ENCODE assay signal across 19 cellular contexts in the genomic region with DNA sequence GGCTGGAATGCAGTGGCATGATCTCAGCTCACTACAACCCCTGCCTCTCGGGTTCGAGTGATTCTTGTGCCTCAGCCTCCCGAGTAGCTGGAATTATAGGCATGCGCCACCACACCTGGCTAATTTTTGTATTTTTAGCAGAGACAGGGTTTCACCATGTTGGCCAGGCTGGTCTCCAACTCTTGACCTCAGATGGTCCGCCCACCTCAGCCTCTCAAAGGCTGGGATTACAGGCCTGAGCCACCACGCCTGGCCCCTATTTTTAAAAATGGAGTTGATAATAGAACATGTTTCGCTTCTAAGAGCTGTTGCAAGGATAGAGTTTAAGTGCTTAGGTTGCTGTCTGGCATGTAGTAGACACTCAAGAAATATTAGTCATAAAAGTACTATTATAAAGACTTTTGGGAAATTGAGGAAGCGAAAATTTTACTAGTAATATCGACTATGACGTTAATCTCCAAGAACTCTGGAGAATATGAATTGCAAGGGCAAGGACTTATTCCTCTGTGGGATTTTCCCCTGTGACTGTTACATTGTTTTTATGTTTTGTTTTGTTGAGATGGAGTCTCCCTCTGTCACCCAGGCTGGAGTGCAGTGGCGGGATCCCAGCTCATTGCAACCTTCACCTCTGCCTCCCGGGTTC. TPM values are rescaled to one million over a fixed set of nuclear protein-coding genes. Genes with fewer than 3 reads are reported as not detected.
DNase-seq lines count a peak whose midpoint lies in the region; ATAC-seq and TF ChIP-seq lines count a peak whose summit lies in the region.
"Had no signal": no experiment of that assay in that cellular context is flagged by ENCODE, and none has a peak within 500 bp of the region (broad histone marks: within the 10 kb centered on the region; RNA-seq: fewer than 3 reads in every experiment).

No MANE protein-coding gene starts in this region.

- TF ChIP-seq POLR2A in stomach (IDR thresholded peaks at IDR 0.05) = no peak

- TF ChIP-seq EP300 in stomach (IDR thresholded peaks at IDR 0.05) = no peak

- no peaks in the 10 kb centered on the region for H3K27me3 Mint-ChIP-seq in activated naive CD4-positive, alpha-beta T cell treated with anti-CD3 and anti-CD28 coated beads for 36 hours (ENCODE audit: low read depth)
- H3K27me3 Mint-ChIP-seq in mesothelial cell of epicardium (ENCODE audit: low read depth) = no peaks in the 10 kb centered on the region

- TF ChIP-seq CTCF in RWPE1 (conservative IDR thresholded peaks at IDR 0.05; ENCODE audit: low read depth) (no peak), mesothelial cell of epicardium (IDR thresholded peaks at IDR 0.05; ENCODE audit: unreplicated experiment) (no peak), stomach (IDR thresholded peaks at IDR 0.05) (no peak)

- no peak for DNase-seq in activated naive CD4-positive, alpha-beta T cell treated with anti-CD3 and anti-CD28 coated beads for 36 hours
- no peak for DNase-seq in activated naive CD4-positive, alpha-beta T cell treated with Interleukin-2 at 50 U/mL for 16 hours
- DNase-seq in RWPE1 (ENCODE audit: low spot score) (no peak), mesothelial cell of epicardium (ENCODE audit: low spot score in 2 of 2, unreplicated experiment in 2 of 2) (no peak), stomach (no peak), kidney glomerular epithelial cell (lab: John Stamatoyannopoulos, UW) (no peak)
- DNase-seq: activated CD8-positive, alpha-beta memory T cell treated with anti-CD3 and anti-CD28 coated beads for 24 hours; cortex of kidney; heart left ventricle; left ventricle myocardium inferior; NCI-H1105; NCI-H510A had no signal

- H3K36me3 Mint-ChIP-seq in activated naive CD4-positive, alpha-beta T cell treated with anti-CD3 and anti-CD28 coated beads for 36 hours (ENCODE audit: low read depth) = peaks cover 30% of the 10 kb centered on the region
- peaks cover 21% of the 10 kb centered on the region for H3K36me3 Mint-ChIP-seq in mesothelial cell of epicardium

- intact Hi-C loops in activated naive CD4-positive, alpha-beta T cell treated with anti-CD3 and anti-CD28 coated beads for 36 hours (cut with micrococcal nuclease) = no loop called here
- intact Hi-C loops in stomach (cut with DNase I; ENCODE audit: low total_unique reads) = no loop called here

- no peak for ATAC-seq in GM19023 (IDR thresholded peaks at IDR 0.05; ENCODE audit: unreplicated experiment)
- no peak for ATAC-seq in HG03354 (IDR thresholded peaks at IDR 0.05; ENCODE audit: poor library complexity, severe bottlenecking, unreplicated experiment)
- ATAC-seq: HCT116, heart left ventricle had no signal

- 90 to 94% (median 92%) methylated on average over 12 of the region's 12 CpGs for WGBS in stomach, 5 donors

- H3K27ac Mint-ChIP-seq in activated naive CD4-positive, alpha-beta T cell treated with anti-CD3 and anti-CD28 coated beads for 36 hours = peak overlapping the region; percentile 30
- peak overlapping the region; percentile 16 for H3K27ac Mint-ChIP-seq in mesothelial cell of epicardium
- H3K27ac Mint-ChIP-seq: activated T-helper 1 cell treated with anti-CD3 and anti-CD28 coated beads, Interleukin-12 subunit alpha, Interleukin-12 subunit beta, Interleukin-2, Interleukin-4 antibody, amounts not matched to agents 30 ng/mL and 10 ng/mL and 1 ng/mL, durations not matched to agents 14 hours and 24 hours and 36 hours had no signal

- no peaks in the 10 kb centered on the region for H3K9me3 Mint-ChIP-seq in activated naive CD4-positive, alpha-beta T cell treated with anti-CD3 and anti-CD28 coated beads for 36 hours
- H3K9me3 Mint-ChIP-seq in mesothelial cell of epicardium = no peaks in the 10 kb centered on the region
- H3K9me3 Mint-ChIP-seq: activated T-helper 1 cell treated with anti-CD3 and anti-CD28 coated beads, Interleukin-12 subunit alpha, Interleukin-12 subunit beta, Interleukin-2, Interleukin-4 antibody, amounts not matched to agents 30 ng/mL and 10 ng/mL and 1 ng/mL, durations not matched to agents 14 hours and 24 hours and 36 hours had no signal

- no peaks in the 10 kb centered on the region for H3K27me3 ChIP-seq in stomach
- H3K27me3 ChIP-seq: heart left ventricle had no signal

- H3K9me3 ChIP-seq in stomach = no peaks in the 10 kb centered on the region
- H3K9me3 ChIP-seq: heart left ventricle, left ventricle myocardium inferior, thoracic aorta had no signal

- POLR2A ChIA-PET in RWPE1 (lab: Yijun Ruan, JAX; ENCODE audit: low non-redundant PET) = no interaction called here

- peaks cover 60% of the 10 kb centered on the region for H3K4me1 Mint-ChIP-seq in activated naive CD4-positive, alpha-beta T cell treated with anti-CD3 and anti-CD28 coated beads for 36 hours (ENCODE audit: low read depth)
- H3K4me1 Mint-ChIP-seq in mesothelial cell of epicardium = peaks cover 28% of the 10 kb centered on the region

- no peak overlapping the region for H3K4me3 Mint-ChIP-seq in activated naive CD4-positive, alpha-beta T cell treated with anti-CD3 and anti-CD28 coated beads for 36 hours
- no peak overlapping the region for H3K4me3 Mint-ChIP-seq in mesothelial cell of epicardium
- H3K4me3 Mint-ChIP-seq: activated T-helper 1 cell treated with anti-CD3 and anti-CD28 coated beads, Interleukin-12 subunit alpha, Interleukin-12 subunit beta, Interleukin-2, Interleukin-4 antibody, amounts not matched to agents 30 ng/mL and 10 ng/mL and 1 ng/mL, durations not matched to agents 14 hours and 24 hours and 36 hours had no signal

- H3K36me3 ChIP-seq in stomach = peaks cover 0 to 29% (median 24%) of the 10 kb centered on the region in 4 donors
- H3K36me3 ChIP-seq: thoracic aorta had no signal

- CTCF ChIA-PET in activated naive CD4-positive, alpha-beta T cell treated with anti-CD3 and anti-CD28 coated beads for 36 hours (lab: Charles Lee) = no interaction called here
- CTCF ChIA-PET in RWPE1 (lab: Yijun Ruan, JAX) = interaction anchor here (0.6 to 0.7 kb wide), 3 partner anchors 28 to 99 kb away, joined by 3 to 4 read pairs (median 3); no protein-coding TSS in a partner anchor

- no peak overlapping the region for H3K4me3 ChIP-seq in stomach
- H3K4me3 ChIP-seq: heart left ventricle, left ventricle myocardium inferior, SK-N-MC, thoracic aorta had no signal

- H3K4me1 ChIP-seq in stomach = peaks cover 24 to 86% (median 54%) of the 10 kb centered on the region in 4 donors

- H3K27ac ChIP-seq in RWPE1 (peak overlapping the region; percentile 57), stomach (peak overlapping the region in 3 of 5 donors; percentile 22 to 100 (median 98))
- H3K27ac ChIP-seq: C4-2B, SK-N-MC, thoracic aorta had no signal

RNA-seq across cellular contexts. Expression of a gene that starts 7.9 kb away (rescaled TPM):
- 10 to 100 TPM; 81.3 to 81.5 TPM for total RNA-seq in activated naive CD4-positive, alpha-beta T cell treated with anti-CD3 and anti-CD28 coated beads for 36 hours
- total RNA-seq in mesothelial cell of epicardium (433 to 438 TPM (median 435 TPM) in 3 replicates), stomach (100 to 1,000 TPM; 109 to 340 (median 207) TPM)
- 10 to 100 TPM; 15.9 to 35.6 (median 24.2) TPM for polyA plus RNA-seq in stomach
